Comparison of ENCODE assay signal across 1 cellular context in the genomic region with DNA sequence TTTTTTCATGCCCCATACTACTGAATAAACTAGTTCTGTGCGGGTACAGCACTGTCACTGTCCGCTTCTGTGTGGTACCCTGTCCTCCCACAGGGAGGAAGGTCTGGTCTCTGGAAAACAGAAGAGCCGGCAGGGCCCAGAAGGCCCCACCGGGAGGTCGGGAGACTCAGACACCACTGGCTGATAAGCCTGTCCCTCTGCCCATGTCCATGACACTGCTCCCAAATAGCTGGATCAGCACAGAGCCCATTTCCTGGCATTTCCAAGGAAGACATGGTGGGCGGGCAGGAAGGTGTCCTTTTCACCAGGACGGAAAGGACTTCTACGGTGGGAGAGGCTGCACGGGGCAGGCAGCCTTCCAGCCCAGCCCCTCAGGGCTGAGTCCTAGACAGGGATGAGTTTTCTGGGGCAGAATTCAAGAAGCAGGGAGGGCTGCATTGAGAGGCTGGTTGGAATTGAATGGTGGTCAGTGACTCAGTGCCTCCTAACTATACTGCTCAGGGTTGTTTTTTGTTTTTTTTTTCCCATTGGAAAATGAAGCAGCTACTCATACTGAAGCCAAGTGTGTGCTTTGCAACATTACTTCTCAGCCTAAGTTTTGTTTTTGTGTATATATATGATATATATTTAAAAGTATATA.
TF ChIP-seq lines count a peak whose summit lies in the region.

No MANE protein-coding gene starts in this region.

TF ChIP-seq in HepG2, 621 proteins besides CTCF, POLR2A, EP300 and RAD21 (continues in another document):
- no peak for TF ChIP-seq ZNF567 (CRISPR knock-in tag; IDR thresholded peaks at IDR 0.05; ENCODE audit: borderline replicate concordance)
- TF ChIP-seq MAFK (conservative IDR thresholded peaks at IDR 0.05 in 1 of 2, IDR thresholded peaks at IDR 0.05 in 1 of 2; ENCODE audit: low read length in 2 of 2), result 0 out of 4 replicates have a peak, but pooled peaks of 1 of the 2 experiments have one; percentile 9
- no peak for TF ChIP-seq ZBTB8A (CRISPR knock-in tag; IDR thresholded peaks at IDR 0.05; ENCODE audit: borderline replicate concordance, low read depth)
- peak; percentile 51 for TF ChIP-seq ZFX (CRISPR knock-in tag; IDR thresholded peaks at IDR 0.05; ENCODE audit: low read depth)
- TF ChIP-seq ZNF274 (CRISPR knock-in tag; IDR thresholded peaks at IDR 0.05), result no peak
- TF ChIP-seq, protein P1, sequence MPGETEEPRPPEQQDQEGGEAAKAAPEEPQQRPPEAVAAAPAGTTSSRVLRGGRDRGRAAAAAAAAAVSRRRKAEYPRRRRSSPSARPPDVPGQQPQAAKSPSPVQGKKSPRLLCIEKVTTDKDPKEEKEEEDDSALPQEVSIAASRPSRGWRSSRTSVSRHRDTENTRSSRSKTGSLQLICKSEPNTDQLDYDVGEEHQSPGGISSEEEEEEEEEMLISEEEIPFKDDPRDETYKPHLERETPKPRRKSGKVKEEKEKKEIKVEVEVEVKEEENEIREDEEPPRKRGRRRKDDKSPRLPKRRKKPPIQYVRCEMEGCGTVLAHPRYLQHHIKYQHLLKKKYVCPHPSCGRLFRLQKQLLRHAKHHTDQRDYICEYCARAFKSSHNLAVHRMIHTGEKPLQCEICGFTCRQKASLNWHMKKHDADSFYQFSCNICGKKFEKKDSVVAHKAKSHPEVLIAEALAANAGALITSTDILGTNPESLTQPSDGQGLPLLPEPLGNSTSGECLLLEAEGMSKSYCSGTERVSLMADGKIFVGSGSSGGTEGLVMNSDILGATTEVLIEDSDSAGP (CRISPR knock-in tag; IDR thresholded peaks at IDR 0.05; ENCODE audit: borderline replicate concordance), result no peak
- TF ChIP-seq ATF7 (IDR thresholded peaks at IDR 0.05), result no peak
- TF ChIP-seq ATF7 (CRISPR knock-in tag; IDR thresholded peaks at IDR 0.05), result no peak
- no peak for TF ChIP-seq CERS6 (CRISPR knock-in tag; IDR thresholded peaks at IDR 0.05)
- peak; percentile 26; the same call in 1 of the 2 replicates for TF ChIP-seq MED1 (CRISPR knock-in tag; IDR thresholded peaks at IDR 0.05)
- no peak for TF ChIP-seq JARID2 (CRISPR knock-in tag; IDR thresholded peaks at IDR 0.05; ENCODE audit: insufficient replicate concordance)
- TF ChIP-seq, protein P2, sequence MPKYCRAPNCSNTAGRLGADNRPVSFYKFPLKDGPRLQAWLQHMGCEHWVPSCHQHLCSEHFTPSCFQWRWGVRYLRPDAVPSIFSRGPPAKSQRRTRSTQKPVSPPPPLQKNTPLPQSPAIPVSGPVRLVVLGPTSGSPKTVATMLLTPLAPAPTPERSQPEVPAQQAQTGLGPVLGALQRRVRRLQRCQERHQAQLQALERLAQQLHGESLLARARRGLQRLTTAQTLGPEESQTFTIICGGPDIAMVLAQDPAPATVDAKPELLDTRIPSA (CRISPR knock-in tag; IDR thresholded peaks at IDR 0.05; ENCODE audit: borderline replicate concordance), result no peak
- no peak for TF ChIP-seq ZNF597 (CRISPR knock-in tag; IDR thresholded peaks at IDR 0.05)
- no peak for TF ChIP-seq ZNF775 (CRISPR knock-in tag; IDR thresholded peaks at IDR 0.05; ENCODE audit: borderline replicate concordance)
- 0 out of 2 replicates have a peak, but pooled peaks have one; percentile 26 for TF ChIP-seq PHF21A (CRISPR knock-in tag; IDR thresholded peaks at IDR 0.05)
- TF ChIP-seq SNRNP70 (IDR thresholded peaks at IDR 0.05; ENCODE audit: low read depth, low read length), result no peak
- no peak for TF ChIP-seq ZNF460 (CRISPR knock-in tag; IDR thresholded peaks at IDR 0.05; ENCODE audit: borderline replicate concordance)
- TF ChIP-seq, protein P3, sequence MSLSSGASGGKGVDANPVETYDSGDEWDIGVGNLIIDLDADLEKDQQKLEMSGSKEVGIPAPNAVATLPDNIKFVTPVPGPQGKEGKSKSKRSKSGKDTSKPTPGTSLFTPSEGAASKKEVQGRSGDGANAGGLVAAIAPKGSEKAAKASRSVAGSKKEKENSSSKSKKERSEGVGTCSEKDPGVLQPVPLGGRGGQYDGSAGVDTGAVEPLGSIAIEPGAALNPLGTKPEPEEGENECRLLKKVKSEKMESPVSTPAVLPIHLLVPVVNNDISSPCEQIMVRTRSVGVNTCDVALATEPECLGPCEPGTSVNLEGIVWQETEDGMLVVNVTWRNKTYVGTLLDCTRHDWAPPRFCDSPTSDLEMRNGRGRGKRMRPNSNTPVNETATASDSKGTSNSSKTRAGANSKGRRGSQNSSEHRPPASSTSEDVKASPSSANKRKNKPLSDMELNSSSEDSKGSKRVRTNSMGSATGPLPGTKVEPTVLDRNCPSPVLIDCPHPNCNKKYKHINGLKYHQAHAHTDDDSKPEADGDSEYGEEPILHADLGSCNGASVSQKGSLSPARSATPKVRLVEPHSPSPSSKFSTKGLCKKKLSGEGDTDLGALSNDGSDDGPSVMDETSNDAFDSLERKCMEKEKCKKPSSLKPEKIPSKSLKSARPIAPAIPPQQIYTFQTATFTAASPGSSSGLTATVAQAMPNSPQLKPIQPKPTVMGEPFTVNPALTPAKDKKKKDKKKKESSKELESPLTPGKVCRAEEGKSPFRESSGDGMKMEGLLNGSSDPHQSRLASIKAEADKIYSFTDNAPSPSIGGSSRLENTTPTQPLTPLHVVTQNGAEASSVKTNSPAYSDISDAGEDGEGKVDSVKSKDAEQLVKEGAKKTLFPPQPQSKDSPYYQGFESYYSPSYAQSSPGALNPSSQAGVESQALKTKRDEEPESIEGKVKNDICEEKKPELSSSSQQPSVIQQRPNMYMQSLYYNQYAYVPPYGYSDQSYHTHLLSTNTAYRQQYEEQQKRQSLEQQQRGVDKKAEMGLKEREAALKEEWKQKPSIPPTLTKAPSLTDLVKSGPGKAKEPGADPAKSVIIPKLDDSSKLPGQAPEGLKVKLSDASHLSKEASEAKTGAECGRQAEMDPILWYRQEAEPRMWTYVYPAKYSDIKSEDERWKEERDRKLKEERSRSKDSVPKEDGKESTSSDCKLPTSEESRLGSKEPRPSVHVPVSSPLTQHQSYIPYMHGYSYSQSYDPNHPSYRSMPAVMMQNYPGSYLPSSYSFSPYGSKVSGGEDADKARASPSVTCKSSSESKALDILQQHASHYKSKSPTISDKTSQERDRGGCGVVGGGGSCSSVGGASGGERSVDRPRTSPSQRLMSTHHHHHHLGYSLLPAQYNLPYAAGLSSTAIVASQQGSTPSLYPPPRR (CRISPR knock-in tag; IDR thresholded peaks at IDR 0.05; ENCODE audit: borderline replicate concordance), result 0 out of 2 replicates have a peak, but pooled peaks have one; percentile 36
- no peak for TF ChIP-seq KDM1A (CRISPR knock-in tag; IDR thresholded peaks at IDR 0.05)
- no peak for TF ChIP-seq SP2 (CRISPR knock-in tag; IDR thresholded peaks at IDR 0.05)
- 0 out of 2 replicates have a peak, but pooled peaks have one; percentile 10 for TF ChIP-seq ZSCAN9 (CRISPR knock-in tag; IDR thresholded peaks at IDR 0.05; ENCODE audit: borderline replicate concordance)
- TF ChIP-seq CBX2 (IDR thresholded peaks at IDR 0.05; ENCODE audit: low read depth, low read length), result no peak
- no peak for TF ChIP-seq CBX2 (CRISPR knock-in tag; IDR thresholded peaks at IDR 0.05; ENCODE audit: low read depth)
- 0 out of 2 replicates have a peak, but pooled peaks have one; percentile 44 for TF ChIP-seq FOXO4 (CRISPR knock-in tag; conservative IDR thresholded peaks at IDR 0.05)
- peak; percentile 43; the same call in 1 of the 2 replicates for TF ChIP-seq ZNF263 (CRISPR knock-in tag; IDR thresholded peaks at IDR 0.05)
- no peak for TF ChIP-seq ETV5 (CRISPR knock-in tag; IDR thresholded peaks at IDR 0.05; ENCODE audit: borderline replicate concordance)
- TF ChIP-seq ATF2 (CRISPR knock-in tag; IDR thresholded peaks at IDR 0.05), result no peak
- TF ChIP-seq ZNF546 (CRISPR knock-in tag; conservative IDR thresholded peaks at IDR 0.05), result no peak
- TF ChIP-seq KDM2A (CRISPR knock-in tag; IDR thresholded peaks at IDR 0.05; ENCODE audit: borderline replicate concordance, low read depth), result 0 out of 2 replicates have a peak, but pooled peaks have one; percentile 22
- no peak for TF ChIP-seq RXRA (CRISPR knock-in tag; IDR thresholded peaks at IDR 0.05)
- TF ChIP-seq, protein P4, sequence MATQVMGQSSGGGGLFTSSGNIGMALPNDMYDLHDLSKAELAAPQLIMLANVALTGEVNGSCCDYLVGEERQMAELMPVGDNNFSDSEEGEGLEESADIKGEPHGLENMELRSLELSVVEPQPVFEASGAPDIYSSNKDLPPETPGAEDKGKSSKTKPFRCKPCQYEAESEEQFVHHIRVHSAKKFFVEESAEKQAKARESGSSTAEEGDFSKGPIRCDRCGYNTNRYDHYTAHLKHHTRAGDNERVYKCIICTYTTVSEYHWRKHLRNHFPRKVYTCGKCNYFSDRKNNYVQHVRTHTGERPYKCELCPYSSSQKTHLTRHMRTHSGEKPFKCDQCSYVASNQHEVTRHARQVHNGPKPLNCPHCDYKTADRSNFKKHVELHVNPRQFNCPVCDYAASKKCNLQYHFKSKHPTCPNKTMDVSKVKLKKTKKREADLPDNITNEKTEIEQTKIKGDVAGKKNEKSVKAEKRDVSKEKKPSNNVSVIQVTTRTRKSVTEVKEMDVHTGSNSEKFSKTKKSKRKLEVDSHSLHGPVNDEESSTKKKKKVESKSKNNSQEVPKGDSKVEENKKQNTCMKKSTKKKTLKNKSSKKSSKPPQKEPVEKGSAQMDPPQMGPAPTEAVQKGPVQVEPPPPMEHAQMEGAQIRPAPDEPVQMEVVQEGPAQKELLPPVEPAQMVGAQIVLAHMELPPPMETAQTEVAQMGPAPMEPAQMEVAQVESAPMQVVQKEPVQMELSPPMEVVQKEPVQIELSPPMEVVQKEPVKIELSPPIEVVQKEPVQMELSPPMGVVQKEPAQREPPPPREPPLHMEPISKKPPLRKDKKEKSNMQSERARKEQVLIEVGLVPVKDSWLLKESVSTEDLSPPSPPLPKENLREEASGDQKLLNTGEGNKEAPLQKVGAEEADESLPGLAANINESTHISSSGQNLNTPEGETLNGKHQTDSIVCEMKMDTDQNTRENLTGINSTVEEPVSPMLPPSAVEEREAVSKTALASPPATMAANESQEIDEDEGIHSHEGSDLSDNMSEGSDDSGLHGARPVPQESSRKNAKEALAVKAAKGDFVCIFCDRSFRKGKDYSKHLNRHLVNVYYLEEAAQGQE (IDR thresholded peaks at IDR 0.05; ENCODE audit: borderline replicate concordance in 1 of 2, low read depth in 1 of 2, low read length in 2 of 2), result no peak
- no peak for TF ChIP-seq DNMT3B (CRISPR knock-in tag; conservative IDR thresholded peaks at IDR 0.05)
- TF ChIP-seq ZNF616 (CRISPR knock-in tag; IDR thresholded peaks at IDR 0.05; ENCODE audit: low read depth), result no peak
- TF ChIP-seq GABPA (IDR thresholded peaks at IDR 0.05; ENCODE audit: low read depth, low read length), result no peak
- no peak for TF ChIP-seq GABPA (CRISPR knock-in tag; IDR thresholded peaks at IDR 0.05; ENCODE audit: low read depth)
- peak; percentile 58 for TF ChIP-seq POLR2G (IDR thresholded peaks at IDR 0.05; ENCODE audit: low read depth, low read length)
- TF ChIP-seq ZNF816 (CRISPR knock-in tag; IDR thresholded peaks at IDR 0.05; ENCODE audit: borderline replicate concordance), result no peak
- peak; percentile 17; the same call in 1 of the 2 replicates for TF ChIP-seq NFYC (CRISPR knock-in tag; IDR thresholded peaks at IDR 0.05)
- TF ChIP-seq ISX (CRISPR knock-in tag; conservative IDR thresholded peaks at IDR 0.05), result no peak
- no peak for TF ChIP-seq CHCHD3 (CRISPR knock-in tag; IDR thresholded peaks at IDR 0.05)
- TF ChIP-seq CENPBD1 (CRISPR knock-in tag; IDR thresholded peaks at IDR 0.05; ENCODE audit: borderline replicate concordance, low read depth), result no peak
- no peak for TF ChIP-seq ZMYM4 (CRISPR knock-in tag; IDR thresholded peaks at IDR 0.05)
- no peak for TF ChIP-seq ZFP37 (CRISPR knock-in tag; IDR thresholded peaks at IDR 0.05; ENCODE audit: borderline replicate concordance)
- TF ChIP-seq BORCS8-MEF2B (CRISPR knock-in tag; IDR thresholded peaks at IDR 0.05), result no peak
- 0 out of 2 replicates have a peak, but pooled peaks have one; percentile 3 for TF ChIP-seq ZNF501 (CRISPR knock-in tag; IDR thresholded peaks at IDR 0.05)
- TF ChIP-seq HOXA5 (CRISPR knock-in tag; IDR thresholded peaks at IDR 0.05), result no peak
- no peak for TF ChIP-seq HNRNPH1 (optimal IDR thresholded peaks at IDR 0.05; ENCODE audit: low read depth, low read length)
- 0 out of 2 replicates have a peak, but pooled peaks have one; percentile 30 for TF ChIP-seq POLR2AphosphoS5 (IDR thresholded peaks at IDR 0.05; ENCODE audit: low read depth, low read length)
- no peak for TF ChIP-seq SALL2 (CRISPR knock-in tag; IDR thresholded peaks at IDR 0.05)
